8 cellular contexts compared by ENCODE assay signal in the genomic region with DNA sequence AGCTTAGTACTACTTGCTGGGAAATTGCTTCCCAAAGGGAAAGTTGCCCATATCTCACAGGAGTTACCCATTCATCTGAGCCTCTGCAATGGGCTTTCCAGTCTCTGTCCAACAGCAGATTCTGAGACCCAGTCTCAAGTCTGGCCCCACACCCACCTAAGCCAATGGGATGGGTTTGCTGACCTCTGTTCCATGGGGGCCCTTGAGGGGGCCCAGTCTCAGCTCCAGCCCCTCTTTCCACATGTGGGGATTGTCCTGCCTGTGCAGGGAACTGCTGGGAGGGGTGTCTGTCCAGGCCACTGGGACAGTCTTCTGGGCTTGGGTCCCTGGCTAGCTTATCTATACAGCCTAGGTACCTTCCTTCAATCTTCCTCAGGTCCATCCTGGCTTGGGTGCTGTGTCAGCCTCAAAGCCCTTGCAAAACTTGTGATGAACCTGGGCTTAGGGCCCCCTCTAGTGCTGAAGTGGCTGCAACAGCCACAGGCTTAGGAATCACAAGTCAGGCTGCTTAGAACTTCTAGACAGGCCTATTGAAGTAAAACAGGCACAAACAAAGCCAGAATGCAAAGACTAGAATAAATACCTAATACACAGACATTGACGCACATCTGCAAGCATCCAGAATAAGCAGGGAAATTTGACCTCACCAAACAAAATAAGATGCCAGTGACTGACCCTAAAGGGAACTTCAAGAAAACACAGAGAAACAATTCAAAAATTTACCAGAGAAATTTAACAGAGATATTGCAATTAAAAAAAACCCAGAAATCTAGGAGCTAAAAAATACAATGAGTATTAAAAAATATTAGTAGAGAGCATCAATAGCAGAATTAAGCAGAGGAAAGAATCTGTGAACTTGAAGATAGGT. TPM values are rescaled to one million over a fixed set of nuclear protein-coding genes. Genes with fewer than 3 reads are reported as not detected.
DNase-seq lines count a peak whose midpoint lies in the region; ATAC-seq and TF ChIP-seq lines count a peak whose summit lies in the region.

No MANE protein-coding gene starts in this region.

- TF ChIP-seq CTCF in retinal pigment epithelial cell (conservative IDR thresholded peaks at IDR 0.05; ENCODE audit: low read depth, low read length): peak; percentile 96

- no peaks in the 10 kb centered on the region for H3K36me3 ChIP-seq in SJCRH30

- H3K27ac ChIP-seq in SJCRH30: no peak overlapping the region

- H3K4me1 ChIP-seq in SJCRH30: peaks cover 28% of the 10 kb centered on the region

- H3K4me3 ChIP-seq in SJCRH30 (no peak overlapping the region), retinal pigment epithelial cell (ENCODE audit: low read length) (no peak overlapping the region)

- ATAC-seq in GM21737 (IDR thresholded peaks at IDR 0.05; ENCODE audit: unreplicated experiment): peak; percentile 85
- no peak for ATAC-seq in GM19455 (IDR thresholded peaks at IDR 0.05; ENCODE audit: unreplicated experiment)

- H3K9me3 ChIP-seq in SJCRH30 (replicated peaks): 0 out of 2 replicates have a peak, but pooled peaks cover 5% of the 10 kb centered on the region

- no peaks in the 10 kb centered on the region for H3K27me3 ChIP-seq in SJCRH30

- DNase-seq in GF-D8 (lab: John Stamatoyannopoulos, UW): peak; percentile 41
- peak; percentile 12 for DNase-seq in KG1 (lab: John Stamatoyannopoulos, UW)
- DNase-seq in SJCRH30: peak; percentile 75 to 82
- DNase-seq in activated naive CD4-positive, alpha-beta T cell (lab: John Stamatoyannopoulos, UW): peak in 3 of 4 experiments; percentile 2 to 41 (median 3)
- DNase-seq in head of caudate nucleus: peak in 37 of 42 donors; percentile 14 to 70 (median 45)
- DNase-seq in retinal pigment epithelial cell (ENCODE audit: low read depth): peak; percentile 43

- intact Hi-C loops in head of caudate nucleus (cut with DNase I): no loop called here

RNA-seq across cellular contexts. Expression of a gene that starts 11.7 kb away (rescaled TPM):
- total RNA-seq in SJCRH30 (2014; rRNA removed; shearing (Covaris generic)): 27.5 and 31.2 TPM in 2 replicates

RNA-seq across cellular contexts. Expression of a gene that starts 33.1 kb away (rescaled TPM):
- not detected in 2 replicates for total RNA-seq in SJCRH30 (2014; rRNA removed; shearing (Covaris generic))

Comparison
In these comparisons a context has a peak if more than half of its experiments do, and no peak if none do; other contexts are left out.
1. DNase-seq: peak in every context shown above with its lines; median percentile 78 in SJCRH30; 45 in head of caudate nucleus; 43 in retinal pigment epithelial cell; 41 in GF-D8; 12 in KG1; 3 in activated naive CD4-positive, alpha-beta T cell.